In genomic region chr9:1098551-1098950, GRCh38 we compare ENCODE assay signal across 33 cellular contexts. TPM values are rescaled to one million over a fixed set of nuclear protein-coding genes. Genes with fewer than 3 reads are reported as not detected.
"Had no signal": no experiment of that assay in that cellular context is flagged by ENCODE, and none has a peak within 500 bp of the region (broad histone marks: within the 10 kb centered on the region; RNA-seq: fewer than 3 reads in every experiment).

No MANE protein-coding gene starts in this region.

- H3K36me3 Mint-ChIP-seq: activated naive CD4-positive, alpha-beta T cell treated with anti-CD3 and anti-CD28 coated beads, Interleukin-2, amount 50 U/mL, for 24 hours; activated naive CD8-positive, alpha-beta T cell treated with anti-CD3 and anti-CD28 coated beads, Interleukin-2, amount 10 ng/mL, durations not matched to agents 7 days and 5 days; WTC11 had no signal

- H3K27me3 ChIP-seq: ascending aorta, MG63, Peyer's patch had no signal

- ATAC-seq: activated CD4-positive, alpha-beta T cell treated with anti-CD3 and anti-CD28 coated beads for 36 hours; activated CD4-positive, CD25-positive, alpha-beta regulatory T cell treated with anti-CD3 and anti-CD28 coated beads, Interleukin-2, amount 50 U/mL, for 24 hours; activated CD8-positive, alpha-beta T cell treated with anti-CD3 and anti-CD28 coated beads, Interleukin-2, amount 10 ng/mL, durations not matched to agents 7 days and 5 days; Right ventricle myocardium inferior; WTC11 had no signal

- H3K4me3 Mint-ChIP-seq: activated CD4-positive, alpha-beta T cell treated with anti-CD3 and anti-CD28 coated beads for 36 hours; activated CD4-positive, alpha-beta T cell treated with anti-CD3 and anti-CD28 coated beads, Interleukin-2, amount 10 ng/mL, durations not matched to agents 7 days and 5 days; activated CD8-positive, alpha-beta T cell treated with anti-CD3 and anti-CD28 coated beads, Interleukin-2, amount 10 ng/mL, durations not matched to agents 7 days and 5 days; activated naive CD4-positive, alpha-beta T cell treated with anti-CD3 and anti-CD28 coated beads, Interleukin-2, amount 50 U/mL, for 24 hours; activated naive CD8-positive, alpha-beta T cell treated with anti-CD3 and anti-CD28 coated beads, Interleukin-2, amount 10 ng/mL, durations not matched to agents 7 days and 5 days; activated T-cell treated with anti-CD3 and anti-CD28 coated beads, Interleukin-2, amount 50 U/mL, for 24 hours; WTC11 had no signal

- H3K4me1 ChIP-seq: ascending aorta, Peyer's patch had no signal

- H3K36me3 ChIP-seq: ascending aorta, MG63, Peyer's patch had no signal

- H3K4me3 ChIP-seq: ascending aorta, MG63, Peyer's patch had no signal

- H3K4me1 Mint-ChIP-seq: activated CD4-positive, alpha-beta T cell treated with anti-CD3 and anti-CD28 coated beads for 36 hours; activated CD4-positive, alpha-beta T cell treated with anti-CD3 and anti-CD28 coated beads, Interleukin-2, amount 10 ng/mL, durations not matched to agents 7 days and 5 days; activated naive CD4-positive, alpha-beta T cell treated with anti-CD3 and anti-CD28 coated beads, Interleukin-2, amount 50 U/mL, for 24 hours; activated naive CD8-positive, alpha-beta T cell treated with anti-CD3 and anti-CD28 coated beads, Interleukin-2, amount 10 ng/mL, durations not matched to agents 7 days and 5 days had no signal

- H3K9me3 ChIP-seq: ascending aorta, MG63, Peyer's patch had no signal

- DNase-seq: activated CD4-positive, alpha-beta T cell treated with anti-CD3 and anti-CD28 coated beads for 36 hours; activated CD4-positive, alpha-beta T cell treated with anti-CD3 and anti-CD28 coated beads, Interleukin-2, amount 10 ng/mL, durations not matched to agents 7 days and 5 days; activated CD4-positive, alpha-beta T cell treated with anti-CD3 and anti-CD28 coated beads, Interleukin-2, amount 50 U/mL, for 48 hours; activated CD8-positive, alpha-beta T cell treated with anti-CD3 and anti-CD28 coated beads, Interleukin-2, amount 10 ng/mL, durations not matched to agents 7 days and 5 days; activated gamma-delta T cell; activated naive CD4-positive, alpha-beta T cell treated with Interleukin-2 at 50 U/mL for 16 hours; activated naive CD8-positive, alpha-beta T cell treated with anti-CD3 and anti-CD28 coated beads, Interleukin-2, amount 10 ng/mL, durations not matched to agents 7 days and 5 days; activated T-cell treated with anti-CD3 and anti-CD28 coated beads, Interleukin-2, amount 50 U/mL, for 24 hours; amygdala; central memory CD4-positive, alpha-beta T cell; Karpas-422; KBM-7; MG63; NCI-H1048; NCI-H1105 treated with DMSO at 0.1 percent for 48 hours; NCI-H1436; NCI-H1694; NCI-H1930; NCI-H2081 treated with DMSO at 0.1 percent for 48 hours; NCI-H226; NCI-H524 treated with DMSO at 0.1 percent for 48 hours; Peyer's patch; SW 1271; T-helper 1 cell; T1000 had no signal

- H3K27ac ChIP-seq: ascending aorta, Peyer's patch, RWPE1 had no signal

- H3K27ac Mint-ChIP-seq: activated CD4-positive, alpha-beta T cell treated with anti-CD3 and anti-CD28 coated beads for 36 hours; activated CD4-positive, alpha-beta T cell treated with anti-CD3 and anti-CD28 coated beads, Interleukin-2, amount 10 ng/mL, durations not matched to agents 7 days and 5 days; activated CD8-positive, alpha-beta T cell treated with anti-CD3 and anti-CD28 coated beads, Interleukin-2, amount 10 ng/mL, durations not matched to agents 7 days and 5 days; activated naive CD4-positive, alpha-beta T cell treated with anti-CD3 and anti-CD28 coated beads, Interleukin-2, amount 50 U/mL, for 24 hours; activated naive CD8-positive, alpha-beta T cell treated with anti-CD3 and anti-CD28 coated beads, Interleukin-2, amount 10 ng/mL, durations not matched to agents 7 days and 5 days; activated T-cell treated with anti-CD3 and anti-CD28 coated beads, Interleukin-2, amount 50 U/mL, for 24 hours; activated T-helper 2 cell treated with anti-CD3 and anti-CD28 coated beads, Interferon-gamma antibody, Interleukin-2, Interleukin-4, amounts not matched to agents 10 μg/mL and 5 μg/mL and 100 μg/mL, durations not matched to agents 14 hours and 24 hours and 36 hours; WTC11 had no signal

RNA-seq across cellular contexts. Expression of gene DMRT2, which starts 48.4 kb away (rescaled TPM):
- total RNA-seq: activated CD4-positive, alpha-beta T cell treated with anti-CD3 and anti-CD28 coated beads for 36 hours; activated CD4-positive, alpha-beta T cell treated with anti-CD3 and anti-CD28 coated beads, Interleukin-2, amount 10 ng/mL, durations not matched to agents 7 days and 5 days; activated CD8-positive, alpha-beta T cell treated with anti-CD3 and anti-CD28 coated beads, Interleukin-2, amount 10 ng/mL, durations not matched to agents 7 days and 5 days; activated naive CD8-positive, alpha-beta T cell treated with anti-CD3 and anti-CD28 coated beads, Interleukin-2, amount 10 ng/mL, durations not matched to agents 7 days and 5 days; NCI-H460; Peyer's patch; Right ventricle myocardium inferior; WTC11 had no signal
